1 cellular context compared by ENCODE assay signal in genomic region chr4:103915224-103915869, GRCh38.
TF ChIP-seq lines count a peak whose summit lies in the region.

No MANE protein-coding gene starts in this region.

TF ChIP-seq in SK-N-SH treated with all-trans-retinoic acid at 6 μM for 48 hours, 23 proteins besides CTCF, POLR2A, EP300 and RAD21 (continued from another document):
- no peak for TF ChIP-seq CREB5 (CRISPR knock-in tag; IDR thresholded peaks at IDR 0.05; ENCODE audit: low read depth)
- TF ChIP-seq TSHZ2 (CRISPR knock-in tag; IDR thresholded peaks at IDR 0.05): no peak
